In the genomic region with DNA sequence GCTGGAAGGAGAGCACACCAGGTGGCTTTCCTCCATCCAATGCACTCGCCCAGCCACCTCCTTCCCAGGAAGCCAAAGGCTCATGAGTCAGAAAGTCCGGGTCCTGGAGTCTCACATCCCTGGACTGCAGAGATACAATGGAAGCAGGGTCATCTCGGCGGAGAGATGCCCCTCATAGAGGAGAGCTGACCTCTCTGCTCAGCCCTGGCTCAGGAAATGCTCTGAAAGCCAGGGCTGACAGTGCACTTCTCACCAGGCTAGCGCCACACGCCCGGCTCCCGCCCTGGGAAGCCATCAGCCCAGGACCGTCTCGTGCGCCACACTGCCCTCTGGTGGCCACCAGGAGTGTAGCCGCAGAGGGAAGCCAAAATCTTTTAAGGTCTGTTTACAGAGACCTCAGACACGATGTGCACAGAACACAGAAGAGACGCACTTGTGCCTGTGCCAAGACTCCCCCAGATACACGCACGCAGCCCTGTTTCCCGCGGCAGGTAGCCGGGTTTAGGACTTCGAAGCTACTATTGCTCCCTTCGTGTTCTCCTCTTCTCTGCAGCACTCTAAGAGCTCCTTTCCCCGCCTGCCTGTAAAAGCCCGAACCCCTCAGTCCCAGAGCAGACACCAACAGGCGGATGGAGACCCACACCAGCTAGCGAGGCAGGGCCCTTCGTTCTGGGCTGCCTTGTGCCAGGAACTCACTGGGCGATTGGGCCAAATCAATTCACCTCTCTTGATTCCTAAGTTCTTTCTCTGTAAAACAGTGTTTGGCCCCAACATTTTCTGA, we compare ENCODE assay signal across 8 cellular contexts. TPM values are rescaled to one million over a fixed set of nuclear protein-coding genes. Genes with fewer than 3 reads are reported as not detected.
DNase-seq lines count a peak whose midpoint lies in the region; ATAC-seq and TF ChIP-seq lines count a peak whose summit lies in the region.

No MANE protein-coding gene starts in this region.

- H3K36me3 Mint-ChIP-seq in activated naive CD4-positive, alpha-beta T cell treated with anti-CD3 and anti-CD28 coated beads, Interleukin-2, amount 50 U/mL, for 72 hours = no peaks in the 10 kb centered on the region
- H3K36me3 Mint-ChIP-seq in progenitor cell of endocrine pancreas (ENCODE audit: insufficient read depth) = no peaks in the 10 kb centered on the region

- peaks cover 57% of the 10 kb centered on the region for H3K27me3 Mint-ChIP-seq in progenitor cell of endocrine pancreas

- no peaks in the 10 kb centered on the region for H3F3A ChIP-seq in Loucy (ENCODE audit: low read depth)

- H3K27ac ChIP-seq in uterus = peak overlapping the region in 1 of 2 donors; percentile 51

- intact Hi-C loops in Right ventricle myocardium superior (cut with DNase I) = loop anchor here (10.0 kb wide), 3 partner anchors 572 to 1622 kb away; no protein-coding TSS in a partner anchor
- intact Hi-C loops in uterus (cut with DNase I; ENCODE audit: low total_unique reads) = no loop called here

- peak; percentile 82 to 86 for ATAC-seq in activated naive CD4-positive, alpha-beta T cell treated with anti-CD3 and anti-CD28 coated beads, Interleukin-2, amount 50 U/mL, for 72 hours
- ATAC-seq in Right ventricle myocardium superior (ENCODE audit: poor library complexity) = peak; percentile 89

- no peaks in the 10 kb centered on the region for H3K4me1 Mint-ChIP-seq in progenitor cell of endocrine pancreas (ENCODE audit: low read depth)

- H3K4me3 ChIP-seq in H7 (ENCODE audit: insufficient read depth, low read depth, low read length) = peak overlapping the region; percentile 8; the same call in 1 of the 2 replicates
- H3K4me3 ChIP-seq in Loucy (ENCODE audit: low read length, poor library complexity, severe bottlenecking) = peak overlapping the region; percentile 36
- no peak overlapping the region for H3K4me3 ChIP-seq in uterus

- H2AFZ ChIP-seq in Loucy (ENCODE audit: low read length) = peak overlapping the region; percentile 85

- DNase-seq in GM04504 (ENCODE audit: low read depth) (peak; percentile 27), H7 (peak; percentile 91), SKM-1 treated with dmso at 0.1 percent for 144 hours (lab: John Stamatoyannopoulos, UW; ENCODE audit: unreplicated experiment) (peak; percentile 69), Right ventricle myocardium superior (peak; percentile 86), progenitor cell of endocrine pancreas (ENCODE audit: low spot score, unreplicated experiment) (peak; percentile 75), uterus (peak; percentile 74 to 82)
- DNase-seq in activated naive CD4-positive, alpha-beta T cell treated with anti-CD3 and anti-CD28 coated beads, Interleukin-2, amount 50 U/mL, for 72 hours (ENCODE audit: low spot score in 2 of 2) = peak; percentile 69 to 78

- H3K27me3 ChIP-seq in H7 (ENCODE audit: control insufficient read depth, insufficient read depth, low read length) (peaks cover 11% of the 10 kb centered on the region), Loucy (ENCODE audit: insufficient read depth, low read length, poor library complexity, severe bottlenecking) (no peaks in the 10 kb centered on the region), uterus (no peaks in the 10 kb centered on the region)

- no peak for TF ChIP-seq POLR2A in uterus (IDR thresholded peaks at IDR 0.05)

- H4K20me1 ChIP-seq in Loucy (ENCODE audit: insufficient read depth, low read length, poor library complexity, severe bottlenecking) = no peaks in the 10 kb centered on the region

- no peaks in the 10 kb centered on the region for H3K9me3 Mint-ChIP-seq in activated naive CD4-positive, alpha-beta T cell treated with anti-CD3 and anti-CD28 coated beads, Interleukin-2, amount 50 U/mL, for 72 hours
- no peaks in the 10 kb centered on the region for H3K9me3 Mint-ChIP-seq in progenitor cell of endocrine pancreas (ENCODE audit: low read depth)

- TF ChIP-seq CTCF in Loucy (conservative IDR thresholded peaks at IDR 0.05; ENCODE audit: low read length) = peak; percentile 90
- TF ChIP-seq CTCF in progenitor cell of endocrine pancreas (IDR thresholded peaks at IDR 0.05; ENCODE audit: unreplicated experiment) = peak; percentile 99
- peak; percentile 85 to 97 (median 92) for TF ChIP-seq CTCF in uterus (IDR thresholded peaks at IDR 0.05)

- no peak overlapping the region for H3K9ac ChIP-seq in Loucy (ENCODE audit: low read depth, low read length, poor library complexity, severe bottlenecking)

- H3K4me3 Mint-ChIP-seq in progenitor cell of endocrine pancreas (ENCODE audit: low read depth) = no peak overlapping the region

- H3K4me2 ChIP-seq in Loucy (ENCODE audit: low read depth, low read length, poor library complexity, severe bottlenecking) = peak overlapping the region; percentile 52

- H3K4me1 ChIP-seq in Loucy (ENCODE audit: insufficient read depth, low read length, poor library complexity, severe bottlenecking) = peaks cover 3% of the 10 kb centered on the region
- peaks cover 0 to 5% of the 10 kb centered on the region in 2 donors for H3K4me1 ChIP-seq in uterus

- no peak overlapping the region for H3K27ac Mint-ChIP-seq in activated naive CD4-positive, alpha-beta T cell treated with anti-CD3 and anti-CD28 coated beads, Interleukin-2, amount 50 U/mL, for 72 hours
- H3K27ac Mint-ChIP-seq in progenitor cell of endocrine pancreas = no peak overlapping the region

- no peaks in the 10 kb centered on the region for H3K9me3 ChIP-seq in Loucy (ENCODE audit: insufficient read depth, low read depth, low read length)
- H3K9me3 ChIP-seq in uterus = no peaks in the 10 kb centered on the region

- H3K9me2 ChIP-seq in Loucy (replicated peaks; ENCODE audit: low read depth, low read length) = no peaks in the 10 kb centered on the region

- H3K79me2 ChIP-seq in Loucy (ENCODE audit: insufficient read depth, low read length) = no peaks in the 10 kb centered on the region

- H3K36me3 ChIP-seq in H7 (replicated peaks; ENCODE audit: control insufficient read depth, insufficient read depth, low read length) = no peaks in the 10 kb centered on the region
- H3K36me3 ChIP-seq in Loucy (ENCODE audit: insufficient read depth, low read length) = no peaks in the 10 kb centered on the region
- no peaks in the 10 kb centered on the region for H3K36me3 ChIP-seq in uterus

RNA-seq across cellular contexts. Expression of a gene that starts 9.7 kb away (rescaled TPM):
- 2.3 and 3.5 TPM in 2 replicates for total RNA-seq in H7 (2014; rRNA removed; shearing (Covaris generic))
- total RNA-seq in activated naive CD4-positive, alpha-beta T cell treated with anti-CD3 and anti-CD28 coated beads, Interleukin-2, amount 50 U/mL, for 72 hours = 1 to 10 TPM in 1 of 2 donors, under 1 TPM in 1; 0.71 to 4.0 TPM
- 3.2 TPM for total RNA-seq in Right ventricle myocardium superior
- not detected in 2 replicates for total RNA-seq in progenitor cell of endocrine pancreas
- total RNA-seq in uterus = 10 to 100 TPM in 3 of 4 donors, 1 to 10 TPM in 1; 6.9 to 47.0 (median 32.5) TPM

Comparison
In these comparisons a context has a peak if more than half of its experiments do, and no peak if none do; other contexts are left out.
1. DNase-seq: peak in every context shown above with its lines; median percentile 91 in H7; 86 in Right ventricle myocardium superior; 78 in uterus; 75 in progenitor cell of endocrine pancreas; 74 in activated naive CD4-positive, alpha-beta T cell treated with anti-CD3 and anti-CD28 coated beads, Interleukin-2, amount 50 U/mL, for 72 hours; 69 in SKM-1 treated with dmso at 0.1 percent for 144 hours; 27 in GM04504.
2. H3K4me3 ChIP-seq: peak in H7 (single experiment) and Loucy (single experiment); none in uterus (0 of 2).
3. Peak in every context shown above with its lines, with median percentiles within 50 percentile points of each other: CTCF ChIP-seq.